In the genomic region with DNA sequence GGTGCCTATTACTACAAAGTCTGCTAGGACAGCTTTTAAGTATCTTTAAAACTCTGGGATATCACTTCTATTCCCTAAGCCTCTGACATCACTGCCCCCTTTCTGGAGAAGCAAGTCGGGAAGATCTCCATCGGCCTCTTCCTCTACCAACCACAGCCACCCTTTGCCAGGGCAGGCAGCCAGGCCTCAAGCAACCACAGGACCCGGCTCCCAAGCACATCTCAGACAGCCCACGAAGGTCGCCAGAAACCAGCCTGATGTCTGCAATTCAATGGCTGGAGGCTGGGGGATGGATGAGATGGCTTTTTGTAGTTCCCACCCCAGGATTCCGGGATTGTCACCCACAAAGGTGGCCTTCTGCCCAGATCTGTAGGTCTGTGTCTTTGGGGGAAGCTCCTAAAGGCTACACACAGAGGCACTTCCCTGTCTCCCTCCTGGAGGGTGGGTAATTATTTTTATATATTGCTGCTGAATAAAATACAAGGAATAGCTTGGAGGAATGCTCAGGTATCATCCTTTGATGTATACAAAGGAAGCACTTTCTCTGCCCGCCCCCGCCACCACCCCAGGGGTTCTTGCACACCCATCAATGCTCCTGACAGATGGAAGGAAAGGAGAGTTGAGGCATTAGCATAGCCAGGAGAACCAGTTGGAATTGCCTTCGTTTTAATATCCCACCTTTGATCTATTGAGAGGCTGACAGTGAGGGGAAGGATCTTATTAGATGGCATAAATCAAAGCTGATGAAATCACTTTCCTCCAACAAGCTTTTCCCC, we compare ENCODE assay signal across 26 cellular contexts.
DNase-seq lines count a peak whose midpoint lies in the region; FAIRE-seq and TF ChIP-seq lines count a peak whose summit lies in the region.
"Had no signal": no experiment of that assay in that cellular context is flagged by ENCODE, and none has a peak within 500 bp of the region (broad histone marks: within the 10 kb centered on the region; RNA-seq: fewer than 3 reads in every experiment).

No MANE protein-coding gene starts in this region.

- H2BK120ac ChIP-seq in H1 (replicated peaks; ENCODE audit: low read depth, low read length) (no peak overlapping the region), mesendoderm (ENCODE audit: low read depth, low read length) (no peak overlapping the region)

- H4K8ac ChIP-seq in H1 (ENCODE audit: extremely low read depth, insufficient read depth, low read length) (no peak overlapping the region), mesendoderm (ENCODE audit: low read depth, low read length) (no peak overlapping the region)

- TF ChIP-seq EP300 in H1 (IDR thresholded peaks at IDR 0.05; ENCODE audit: borderline replicate concordance in 1 of 2, low read depth in 2 of 2, low read length in 2 of 2) (no peak), sigmoid colon (IDR thresholded peaks at IDR 0.05) (no peak)

- no peak overlapping the region for H3K4ac ChIP-seq in H1 (replicated peaks; ENCODE audit: insufficient read length, low read depth, low read length)
- H3K4ac ChIP-seq in mesendoderm (ENCODE audit: low read depth, low read length): no peak overlapping the region

- H3K4me1 ChIP-seq in H1 (replicated peaks in 1 of 4; ENCODE audit: control insufficient read depth in 3 of 4, insufficient read depth in 4 of 4, low read length in 3 of 4) (peaks cover 0 to 4% (median 1%) of the 10 kb centered on the region in 4 experiments; a peak in 1 of 7 replicates), sigmoid colon (no peaks in the 10 kb centered on the region), mesendoderm (ENCODE audit: control insufficient read depth, low read depth, low read length) (no peaks in the 10 kb centered on the region)
- H3K4me1 ChIP-seq: gastroesophageal sphincter, Peyer's patch, right lobe of liver, SJCRH30, thyroid gland had no signal

- TF ChIP-seq CTCF in H1 (IDR thresholded peaks at IDR 0.05; ENCODE audit: control extremely low read depth in 1 of 3, insufficient read depth in 1 of 3, low read depth in 1 of 3, low read length in 3 of 3): no peak
- TF ChIP-seq CTCF in sigmoid colon (IDR thresholded peaks at IDR 0.05): no peak

- H2BK5ac ChIP-seq in H1 (ENCODE audit: low read depth, low read length): no peak overlapping the region
- no peak overlapping the region for H2BK5ac ChIP-seq in mesendoderm (ENCODE audit: low read length)

- H3K79me1 ChIP-seq in H1 (ENCODE audit: low read depth, low read length): no peaks in the 10 kb centered on the region
- no peaks in the 10 kb centered on the region for H3K79me1 ChIP-seq in mesendoderm (ENCODE audit: low read length)

- FAIRE-seq in H1 (lab: Jason Lieb, UNC): no peak

- H3K9me3 ChIP-seq in MG63 (peaks cover 3% of the 10 kb centered on the region), H1 (ENCODE audit: insufficient read depth in 2 of 2, low read depth in 1 of 2, low read length in 1 of 2) (no peaks in the 10 kb centered on the region; a peak in 1 of 4 replicates), sigmoid colon (peaks cover 0 to 2% (median 0%) of the 10 kb centered on the region in 4 donors)
- H3K9me3 ChIP-seq: Peyer's patch, right lobe of liver, thyroid gland had no signal

- no peak overlapping the region for H3K4me2 ChIP-seq in H1 (ENCODE audit: insufficient read depth in 1 of 2, low read depth in 2 of 2, low read length in 2 of 2)
- no peak overlapping the region for H3K4me2 ChIP-seq in mesendoderm (ENCODE audit: low read length)

- POLR2A ChIA-PET in H1 (lab: Charles Lee; ENCODE audit: partially characterized antibody): no interaction called here

- H3K23ac ChIP-seq in H1 (ENCODE audit: insufficient read length) (no peak overlapping the region), mesendoderm (ENCODE audit: low read length) (no peak overlapping the region)

- 84% methylated on average over 9 of the region's 9 CpGs; no CpG with 5 or more reads in 1 of the 2 experiments for WGBS in H1 (ENCODE audit: extremely low coverage in 1 of 2, insufficient coverage in 1 of 2, insufficient read length in 1 of 2, insufficient replicate concordance in 2 of 2, low coverage in 1 of 2, low lambda C conversion rate in 2 of 2, missing lambda C conversion rate in 1 of 2), 2 experiments
- 58 to 82% methylated on average over 9 of the region's 9 CpGs for WGBS in sigmoid colon, 2 donors
- WGBS in mesendoderm (ENCODE audit: extremely low coverage, insufficient coverage, low lambda C conversion rate): no CpG with 5 or more reads among the region's 9 CpGs

- H3K9ac ChIP-seq in H1 (replicated peaks in 1 of 4; ENCODE audit: extremely low read depth in 1 of 4, low read depth in 3 of 4, low read length in 3 of 4) (no peak overlapping the region), mesendoderm (ENCODE audit: low read length) (no peak overlapping the region)

- H4K5ac ChIP-seq in H1 (ENCODE audit: insufficient read length, low read depth, low read length) (no peak overlapping the region), mesendoderm (ENCODE audit: low read length) (no peak overlapping the region)

- H2BK15ac ChIP-seq in H1 (ENCODE audit: low read length) (no peak overlapping the region), mesendoderm (replicated peaks; ENCODE audit: low read depth) (no peak overlapping the region)

- no peak for TF ChIP-seq RAD21 in H1 (IDR thresholded peaks at IDR 0.05 in 1 of 2, conservative IDR thresholded peaks at IDR 0.05 in 1 of 2; ENCODE audit: low read depth in 2 of 2, low read length in 2 of 2)

- H3K79me2 ChIP-seq in H1 (ENCODE audit: control insufficient read depth in 1 of 2, insufficient read depth in 2 of 2, low read length in 2 of 2) (no peaks in the 10 kb centered on the region), mesendoderm (ENCODE audit: control insufficient read depth, insufficient read depth, low read length) (no peaks in the 10 kb centered on the region)

- H3K4me3 ChIP-seq in MG63 (no peak overlapping the region), H1 (ENCODE audit: extremely low read depth in 1 of 4, insufficient read depth in 2 of 4, low read depth in 3 of 4, low read length in 4 of 4) (no peak overlapping the region), sigmoid colon (no peak overlapping the region), mesendoderm (ENCODE audit: low read length) (no peak overlapping the region)
- H3K4me3 ChIP-seq: gastroesophageal sphincter, Peyer's patch, right lobe of liver, SJCRH30, thyroid gland had no signal

- H3K56ac ChIP-seq in H1 (replicated peaks; ENCODE audit: insufficient read length, low read depth, low read length) (no peak overlapping the region), mesendoderm (ENCODE audit: low read length) (no peak overlapping the region)

- H3K14ac ChIP-seq in H1 (ENCODE audit: insufficient read length): no peak overlapping the region

- TF ChIP-seq POLR2A in H1 (IDR thresholded peaks at IDR 0.05; ENCODE audit: control extremely low read depth in 1 of 2, low read depth in 2 of 2, low read length in 2 of 2) (no peak), sigmoid colon (IDR thresholded peaks at IDR 0.05) (no peak)

- no peak overlapping the region for H2AK5ac ChIP-seq in H1 (ENCODE audit: low read depth, low read length)
- H2AK5ac ChIP-seq in mesendoderm (ENCODE audit: low read length): no peak overlapping the region

- H4K91ac ChIP-seq in H1 (replicated peaks; ENCODE audit: insufficient read length, low read length): no peak overlapping the region

- no peak overlapping the region for H3K27ac ChIP-seq in H1 (ENCODE audit: low read depth, low read length)
- no peak overlapping the region for H3K27ac ChIP-seq in sigmoid colon
- no peak overlapping the region for H3K27ac ChIP-seq in mesendoderm (ENCODE audit: low read depth, low read length)
- H3K27ac ChIP-seq: brain microvascular endothelial cell, C4-2B, gastroesophageal sphincter, Peyer's patch, right lobe of liver, SJCRH30, thyroid gland had no signal

- H3K27me3 ChIP-seq in MG63: peaks cover 47% of the 10 kb centered on the region
- no peaks in the 10 kb centered on the region for H3K27me3 ChIP-seq in H1 (replicated peaks in 1 of 4; ENCODE audit: control insufficient read depth in 3 of 4, extremely low read depth in 1 of 4, insufficient read depth in 3 of 4, low read length in 3 of 4)
- H3K27me3 ChIP-seq in sigmoid colon: peaks cover 4 to 10% (median 8%) of the 10 kb centered on the region in 3 donors
- H3K27me3 ChIP-seq in mesendoderm (ENCODE audit: insufficient read depth, low read length, poor library complexity): no peaks in the 10 kb centered on the region
- H3K27me3 ChIP-seq: Peyer's patch, right lobe of liver, thyroid gland had no signal

- no peaks in the 10 kb centered on the region for H3K36me3 ChIP-seq in MG63
- no peaks in the 10 kb centered on the region for H3K36me3 ChIP-seq in H1 (ENCODE audit: control insufficient read depth in 2 of 4, insufficient read depth in 4 of 4, low read length in 3 of 4)
- no peaks in the 10 kb centered on the region for H3K36me3 ChIP-seq in sigmoid colon
- no peaks in the 10 kb centered on the region for H3K36me3 ChIP-seq in mesendoderm (ENCODE audit: control insufficient read depth, insufficient read depth, low read length)
- H3K36me3 ChIP-seq: brain microvascular endothelial cell, gastroesophageal sphincter, Peyer's patch, right lobe of liver, SJCRH30, thyroid gland had no signal

- no peaks in the 10 kb centered on the region for H3K23me2 ChIP-seq in H1 (ENCODE audit: low read depth, low read length)

- intact Hi-C loops in sigmoid colon (cut with DNase I): no loop called here

- H2AFZ ChIP-seq in H1 (ENCODE audit: low read length): no peak overlapping the region

- H2BK12ac ChIP-seq in H1 (ENCODE audit: low read depth, low read length): 0 out of 2 replicates have a peak overlapping the region, but pooled peaks have one; percentile 14

- CTCF ChIA-PET in H1 (lab: Charles Lee; ENCODE audit: partially characterized antibody): interaction anchor here (0.6 to 2.9 kb wide), 6 partner anchors 9 to 115 kb away, joined by 3 to 13 read pairs (median 4); partner anchors contain the start of gene LGR6

- no peak overlapping the region for H2BK20ac ChIP-seq in H1 (ENCODE audit: low read length)

- no peaks in the 10 kb centered on the region for H4K20me1 ChIP-seq in H1 (replicated peaks in 1 of 2; ENCODE audit: control insufficient read depth in 1 of 2, insufficient read depth in 2 of 2, low read length in 2 of 2)

- DNase-seq in GM03348 (ENCODE audit: low spot score) (peak; percentile 39), MG63 (peak; percentile 39), H1 (ENCODE audit: low read depth in 1 of 2, low spot score in 2 of 2) (no peak), sigmoid colon (peak; percentile 26), GDM1 (lab: John Stamatoyannopoulos, UW) (no peak), mesendoderm (no peak), GF-D8 (lab: John Stamatoyannopoulos, UW) (no peak)
- DNase-seq: activated CD4-positive, alpha-beta T cell treated with anti-CD3 and anti-CD28 coated beads, Interleukin-2, amount 10 ng/mL, durations not matched to agents 24 days and 14 days; activated naive CD4-positive, alpha-beta T cell; activated naive CD8-positive, alpha-beta T cell treated with anti-CD3 and anti-CD28 coated beads, Interleukin-2, amount 50 U/mL, for 24 hours; activated T-cell treated with anti-CD3 and anti-CD28 coated beads, Interleukin-2, amount 50 U/mL, for 4 hours; brain microvascular endothelial cell; COR-L47; DMS53; Kasumi-1; MV-4-11; NCI-H146; NCI-H748 treated with DMSO at 0.1 percent for 48 hours; SJCRH30; stimulated activated CD4-positive, alpha-beta T cell treated with anti-CD3 and anti-CD28 coated beads, Interleukin-4, amount 100 ng/mL, for 24 hours; T1000; thyroid gland had no signal

- no peak overlapping the region; the same call in 1 of the 2 replicates for H3K18ac ChIP-seq in H1 (ENCODE audit: extremely low read depth, low read length)
- H3K18ac ChIP-seq in mesendoderm (ENCODE audit: low read length): no peak overlapping the region

Comparison
In these comparisons a context has a peak if more than half of its experiments do, and no peak if none do; other contexts are left out.
1. DNase-seq: peak in GM03348 (single experiment), MG63 (single experiment) and sigmoid colon (single experiment); none in H1 (0 of 2), GDM1 (single experiment), mesendoderm (single experiment) and GF-D8 (single experiment).